In genomic region chr13:39957868-39958676, GRCh38 we compare ENCODE assay signal across 1 cellular context.
TF ChIP-seq lines count a peak whose summit lies in the region.

No MANE protein-coding gene starts in this region.

TF ChIP-seq in WTC11, 78 proteins besides CTCF, POLR2A, EP300 and RAD21:
- no peak for TF ChIP-seq CBFB (CRISPR knock-in tag; IDR thresholded peaks at IDR 0.05; ENCODE audit: low read depth)
- no peak for TF ChIP-seq CREB1 (CRISPR knock-in tag; IDR thresholded peaks at IDR 0.05)
- no peak for TF ChIP-seq PRDM15 (CRISPR knock-in tag; IDR thresholded peaks at IDR 0.05)
- no peak for TF ChIP-seq ZNF416 (CRISPR knock-in tag; IDR thresholded peaks at IDR 0.05)
- TF ChIP-seq STAT6 (CRISPR knock-in tag; conservative IDR thresholded peaks at IDR 0.05; ENCODE audit: low read depth) = no peak
- TF ChIP-seq ATF1 (CRISPR knock-in tag; IDR thresholded peaks at IDR 0.05) = no peak
- TF ChIP-seq E2F4 (CRISPR knock-in tag; IDR thresholded peaks at IDR 0.05; ENCODE audit: borderline replicate concordance, low read depth) = no peak
- TF ChIP-seq NFYB (CRISPR knock-in tag; conservative IDR thresholded peaks at IDR 0.05; ENCODE audit: low read depth) = no peak
- no peak for TF ChIP-seq ZNF281 (CRISPR knock-in tag; IDR thresholded peaks at IDR 0.05)
- no peak for TF ChIP-seq ATF2 (CRISPR knock-in tag; IDR thresholded peaks at IDR 0.05; ENCODE audit: borderline replicate concordance, low read depth)
- TF ChIP-seq ZNF512 (CRISPR knock-in tag; IDR thresholded peaks at IDR 0.05; ENCODE audit: borderline replicate concordance) = no peak
- TF ChIP-seq FOXP1 (CRISPR knock-in tag; IDR thresholded peaks at IDR 0.05; ENCODE audit: borderline replicate concordance) = no peak
- no peak for TF ChIP-seq MYBL2 (CRISPR knock-in tag; IDR thresholded peaks at IDR 0.05)
- TF ChIP-seq SMAD4 (CRISPR knock-in tag; IDR thresholded peaks at IDR 0.05) = no peak
- TF ChIP-seq ZNF671 (CRISPR knock-in tag; IDR thresholded peaks at IDR 0.05) = no peak
- TF ChIP-seq GRHL2 (CRISPR knock-in tag; IDR thresholded peaks at IDR 0.05; ENCODE audit: insufficient replicate concordance, severe bottlenecking) = no peak
- no peak for TF ChIP-seq MAX (CRISPR knock-in tag; IDR thresholded peaks at IDR 0.05)
- no peak for TF ChIP-seq EMX1 (CRISPR knock-in tag; IDR thresholded peaks at IDR 0.05)
